Comparison of ENCODE assay signal across 22 cellular contexts in genomic region chr4:177023951-177024350, GRCh38.
"Had no signal": no experiment of that assay in that cellular context is flagged by ENCODE, and none has a peak within 500 bp of the region (broad histone marks: within the 10 kb centered on the region; RNA-seq: fewer than 3 reads in every experiment).

No MANE protein-coding gene starts in this region.

- DNase-seq: cerebellar nuclear complex; dermis blood vessel endothelial cell; effector CD4-positive, alpha-beta T cell; heart left ventricle; hippocampal formation; kidney glomerular epithelial cell; natural killer cell; ovary; sigmoid colon; small intestine; stimulated activated CD4-positive, alpha-beta T cell treated with anti-CD3 and anti-CD28 coated beads, Interleukin-12 subunit alpha, Interleukin-12 subunit beta, amount 100 ng/mL, for 4 hours; stimulated activated naive CD4-positive, alpha-beta T cell; stomach; substantia nigra; transverse colon had no signal

- H3K4me3 ChIP-seq: esophagus muscularis mucosa, heart left ventricle, ovary, right atrium auricular region, sigmoid colon, stomach, thoracic aorta, transverse colon had no signal

- H3K4me1 Mint-ChIP-seq: memory B cell, mesothelial cell of epicardium, natural killer cell, neural crest cell had no signal

- H3K27me3 ChIP-seq: esophagus muscularis mucosa, heart left ventricle, ovary, right atrium auricular region, sigmoid colon, stomach, transverse colon had no signal

- H3K27ac Mint-ChIP-seq: memory B cell, mesothelial cell of epicardium, natural killer cell had no signal

- H3K36me3 Mint-ChIP-seq: memory B cell, natural killer cell had no signal

- H3K4me3 Mint-ChIP-seq: memory B cell, mesothelial cell of epicardium, natural killer cell, neural crest cell had no signal

- H3K9me3 ChIP-seq: ovary, thoracic aorta, transverse colon had no signal

- H3K4me1 ChIP-seq: esophagus muscularis mucosa, heart left ventricle, right atrium auricular region, sigmoid colon, stomach, transverse colon had no signal

- H3K27me3 Mint-ChIP-seq: memory B cell had no signal

- H3K27ac ChIP-seq: esophagus muscularis mucosa, heart left ventricle, ovary, right atrium auricular region, sigmoid colon, stomach, thoracic aorta, transverse colon had no signal

- FAIRE-seq: colon, small intestine had no signal

- H3K36me3 ChIP-seq: esophagus muscularis mucosa, heart left ventricle, ovary, right atrium auricular region, sigmoid colon, stomach, thoracic aorta, transverse colon had no signal
